In genomic region chr5:65809817-65810531, GRCh38 we compare ENCODE assay signal across 13 cellular contexts.
DNase-seq lines count a peak whose midpoint lies in the region; ATAC-seq, FAIRE-seq and TF ChIP-seq lines count a peak whose summit lies in the region.
"Had no signal": no experiment of that assay in that cellular context is flagged by ENCODE, and none has a peak within 500 bp of the region (broad histone marks: within the 10 kb centered on the region; RNA-seq: fewer than 3 reads in every experiment).

No MANE protein-coding gene starts in this region.

- no peak overlapping the region; the same call in 1 of the 2 replicates for H4K5ac ChIP-seq in IMR-90 (ENCODE audit: low read depth, low read length)

- in situ Hi-C loops in IMR-90 (cut with MboI; ENCODE audit: low sequenced_read_pairs), result no loop called here

- BruUV-seq in IMR-90 (replicated peaks; lab: Mats Ljungman, UMichigan), result no TSS peak

- no peak for TF ChIP-seq POLR2A in IMR-90 (IDR thresholded peaks at IDR 0.05; ENCODE audit: low read depth, low read length)

- dilution Hi-C loops in IMR-90 (cut with HindIII; ENCODE audit: low sequenced_read_pairs, unreplicated experiment), result no loop called here

- no peak overlapping the region for H3K18ac ChIP-seq in IMR-90 (ENCODE audit: low read depth, low read length)

- H3K23ac ChIP-seq in IMR-90 (ENCODE audit: low read depth, low read length), result 0 out of 2 replicates have a peak overlapping the region, but pooled peaks have one; percentile 11

- peaks cover 0 to 22% of the 10 kb centered on the region in 2 experiments; a peak in 2 of 4 replicates for H3K79me1 ChIP-seq in IMR-90 (ENCODE audit: low read depth in 1 of 2, low read length in 2 of 2)

- H3K4me1 ChIP-seq in IMR-90 (ENCODE audit: control insufficient read depth, insufficient read depth, low read length) (peaks cover 13% of the 10 kb centered on the region), thoracic aorta (ENCODE audit: control insufficient read depth in 1 of 2, low read depth in 2 of 2) (peaks cover 11 to 32% of the 10 kb centered on the region in 2 donors)
- H3K4me1 ChIP-seq: breast epithelium had no signal

- H2BK120ac ChIP-seq in IMR-90 (ENCODE audit: low read depth, low read length), result peak overlapping the region; percentile 5; the same call in 1 of the 2 replicates

- no peak overlapping the region for H3K14ac ChIP-seq in IMR-90 (replicated peaks; ENCODE audit: low read depth, low read length)

- intact Hi-C loops in IMR-90 (cut with micrococcal nuclease), result no loop called here

- FAIRE-seq in HTR-8/SVneo (lab: Jason Lieb, UNC), result no peak

- peaks cover 9% of the 10 kb centered on the region for H3K9me1 ChIP-seq in IMR-90 (ENCODE audit: insufficient read depth, low read length)

- H2BK20ac ChIP-seq in IMR-90 (ENCODE audit: low read depth, low read length), result peak overlapping the region; percentile 48; the same call in 1 of the 2 replicates

- POLR2A ChIA-PET in IMR-90 (lab: Charles Lee; ENCODE audit: unreplicated experiment), result no interaction called here

- DNase-seq in IMR-90 (peak; percentile 62), cerebellar cortex (ENCODE audit: low spot score) (peak; percentile 97), iPS-NIHi11 (ENCODE audit: low spot score) (peak; percentile 52), thoracic aorta (ENCODE audit: low spot score) (no peak), NCI-H510A treated with DMSO at 0.1 percent for 48 hours (lab: John Stamatoyannopoulos, UW) (no peak), DMS53 (lab: John Stamatoyannopoulos, UW) (no peak), HTR-8/SVneo (ENCODE audit: insufficient read length, low spot score) (no peak), NCI-H146 treated with DMSO at 0.1 percent for 48 hours (lab: John Stamatoyannopoulos, UW; ENCODE audit: unreplicated experiment) (no peak)
- DNase-seq: activated CD4-positive, alpha-beta T cell treated with anti-CD3 and anti-CD28 coated beads, Interleukin-2, amount 50 U/mL, for 48 hours; islet precursor cell; NCI-H1105 had no signal

- peak overlapping the region; percentile 67; the same call in 2 of the 3 replicates for H2BK15ac ChIP-seq in IMR-90 (ENCODE audit: low read depth, low read length)

- H3K56ac ChIP-seq in IMR-90 (ENCODE audit: extremely low read depth, insufficient read depth, low read length), result no peak overlapping the region

- peak; percentile 28; the same call in 1 of the 2 replicates for ATAC-seq in IMR-90 (ENCODE audit: low read depth)
- no peak for ATAC-seq in thoracic aorta (ENCODE audit: insufficient number of reproducible peaks, low FRiP score, low read depth)
- ATAC-seq: stimulated activated effector memory CD8-positive, alpha-beta T cell treated with anti-CD3 and anti-CD28 coated beads, Interleukin-12 subunit alpha, Interleukin-12 subunit beta, amount 100 ng/mL, for 72 hours had no signal

- no peak overlapping the region for H3K4me3 ChIP-seq in IMR-90 (ENCODE audit: insufficient read depth, low read depth, low read length)
- peak overlapping the region; percentile 12 for H3K4me3 ChIP-seq in thoracic aorta
- H3K4me3 ChIP-seq: breast epithelium had no signal

- no peaks in the 10 kb centered on the region for H4K20me1 ChIP-seq in IMR-90 (ENCODE audit: insufficient read depth, low read length)

- H3K27ac ChIP-seq in IMR-90 (ENCODE audit: insufficient read depth, low read length) (no peak overlapping the region), thoracic aorta (peak overlapping the region in 1 of 2 donors; percentile 6)
- H3K27ac ChIP-seq: breast epithelium had no signal

- no peaks in the 10 kb centered on the region for H3K9me3 ChIP-seq in IMR-90 (ENCODE audit: control insufficient read depth, insufficient read depth, low read length)
- H3K9me3 ChIP-seq in thoracic aorta, result no peaks in the 10 kb centered on the region
- H3K9me3 ChIP-seq: breast epithelium had no signal

- TF ChIP-seq CTCF in IMR-90 (conservative IDR thresholded peaks at IDR 0.05; ENCODE audit: low read depth, low read length) (no peak), thoracic aorta (IDR thresholded peaks at IDR 0.05) (no peak)

- no peak overlapping the region for H3K4me2 ChIP-seq in IMR-90 (ENCODE audit: low read depth, low read length)

- peak overlapping the region; percentile 16 for H2BK5ac ChIP-seq in IMR-90 (ENCODE audit: low read depth, low read length, poor library complexity, severe bottlenecking)

- H2AFZ ChIP-seq in IMR-90 (replicated peaks; ENCODE audit: low read length, poor library complexity), result no peak overlapping the region

- CTCF ChIA-PET in IMR-90 (lab: Yijun Ruan, JAX), result no interaction called here

- H3K9ac ChIP-seq in IMR-90 (ENCODE audit: low read depth, low read length), result no peak overlapping the region

- H2AK9ac ChIP-seq in IMR-90 (replicated peaks; ENCODE audit: low read depth, low read length, poor library complexity), result no peak overlapping the region

- H4K8ac ChIP-seq in IMR-90 (ENCODE audit: low read depth in 2 of 2, low read length in 2 of 2), result 0 out of 4 replicates have a peak overlapping the region, but pooled peaks of 1 of the 2 experiments have one; percentile 33

- H3K36me3 ChIP-seq in IMR-90 (ENCODE audit: control insufficient read depth, insufficient read depth, low read length) (peaks cover 5% of the 10 kb centered on the region), thoracic aorta (no peaks in the 10 kb centered on the region)
- H3K36me3 ChIP-seq: breast epithelium had no signal

- no peak for TF ChIP-seq RAD21 in IMR-90 (IDR thresholded peaks at IDR 0.05; ENCODE audit: low read length)

- H4K91ac ChIP-seq in IMR-90 (ENCODE audit: insufficient read depth, low read depth, low read length), result no peak overlapping the region

- H3K27me3 ChIP-seq in IMR-90 (ENCODE audit: control insufficient read depth, insufficient read depth, low read length), result no peaks in the 10 kb centered on the region
- no peaks in the 10 kb centered on the region for H3K27me3 ChIP-seq in thoracic aorta (replicated peaks; ENCODE audit: insufficient read depth)
- H3K27me3 ChIP-seq: breast epithelium had no signal

- H3K4ac ChIP-seq in IMR-90 (ENCODE audit: low read depth, low read length), result peak overlapping the region; percentile 49

- no CpG with 5 or more reads among the region's 8 CpGs for WGBS in IMR-90 (ENCODE audit: extremely low coverage in 2 of 2, insufficient read length in 1 of 2), 2 experiments

- H2AK5ac ChIP-seq in IMR-90 (ENCODE audit: low read depth, low read length), result peak overlapping the region; percentile 79

TF ChIP-seq in IMR-90, 13 proteins besides CTCF, POLR2A, EP300 and RAD21:
- TF ChIP-seq CEBPB (IDR thresholded peaks at IDR 0.05; ENCODE audit: low read depth, low read length) (no peak), USF2 (IDR thresholded peaks at IDR 0.05; ENCODE audit: low read depth, low read length) (no peak), RCOR1 (IDR thresholded peaks at IDR 0.05; ENCODE audit: insufficient replicate concordance, low read length) (no peak), SMC3 (IDR thresholded peaks at IDR 0.05; ENCODE audit: low read depth, low read length) (no peak), FOS (IDR thresholded peaks at IDR 0.05; ENCODE audit: low read depth, low read length) (no peak), BHLHE40 (IDR thresholded peaks at IDR 0.05; ENCODE audit: low read depth, low read length) (no peak), NFE2L2 (IDR thresholded peaks at IDR 0.05; ENCODE audit: low read depth, low read length) (no peak), RFX5 (IDR thresholded peaks at IDR 0.05; ENCODE audit: low read depth, low read length) (no peak), MAFK (IDR thresholded peaks at IDR 0.05; ENCODE audit: low read depth, low read length) (no peak), ELK1 (IDR thresholded peaks at IDR 0.05; ENCODE audit: borderline replicate concordance, low read depth, low read length) (no peak), MXI1 (IDR thresholded peaks at IDR 0.05; ENCODE audit: borderline replicate concordance, low read depth, low read length) (no peak), MAZ (IDR thresholded peaks at IDR 0.05; ENCODE audit: borderline replicate concordance, low read depth, low read length) (no peak), CHD1 (IDR thresholded peaks at IDR 0.05; ENCODE audit: low read depth, low read length) (no peak)

Comparison
In these comparisons a context has a peak if more than half of its experiments do, and no peak if none do; other contexts are left out.
1. DNase-seq: peak in IMR-90 (single experiment), cerebellar cortex (single experiment) and iPS-NIHi11 (single experiment); none in thoracic aorta (single experiment), NCI-H510A treated with DMSO at 0.1 percent for 48 hours (single experiment), DMS53 (single experiment), HTR-8/SVneo (single experiment) and NCI-H146 treated with DMSO at 0.1 percent for 48 hours (single experiment).